Comparison of ENCODE assay signal across 10 cellular contexts in genomic region chr9:127021664-127022337, GRCh38.
DNase-seq lines count a peak whose midpoint lies in the region; ATAC-seq and TF ChIP-seq lines count a peak whose summit lies in the region.
"Had no signal": no experiment of that assay in that cellular context is flagged by ENCODE, and none has a peak within 500 bp of the region (broad histone marks: within the 10 kb centered on the region; RNA-seq: fewer than 3 reads in every experiment).

No MANE protein-coding gene starts in this region.

- H3K9ac ChIP-seq in subcutaneous abdominal adipose tissue (ENCODE audit: low read length in 5 of 5): peak overlapping the region in 2 of 5 donors; percentile 21 to 23

- ATAC-seq in left lobe of liver (peak; percentile 41), GM21786 (IDR thresholded peaks at IDR 0.05; ENCODE audit: unreplicated experiment) (no peak)
- ATAC-seq: naive thymus-derived CD8-positive, alpha-beta T cell had no signal

- H3K27ac ChIP-seq in brain microvascular endothelial cell (no peak overlapping the region), subcutaneous abdominal adipose tissue (ENCODE audit: low read depth, low read length) (peak overlapping the region; percentile 81)

- DNase-seq in MG63 (peak; percentile 90), brain microvascular endothelial cell (peak; percentile 83), left lobe of liver (ENCODE audit: low spot score) (no peak), GM13976 (ENCODE audit: low spot score) (no peak), T-helper 1 cell (no peak), iPS-NIHi11 (ENCODE audit: low spot score) (no peak)
- DNase-seq: Karpas-422; naive thymus-derived CD8-positive, alpha-beta T cell had no signal

- TF ChIP-seq CTCF in brain microvascular endothelial cell (IDR thresholded peaks at IDR 0.05; ENCODE audit: low read depth, low read length, missing control alignments) (no peak), GM13976 (IDR thresholded peaks at IDR 0.05; ENCODE audit: borderline replicate concordance, control extremely low read depth, extremely low read depth, insufficient read depth, missing control alignments) (no peak)

- in situ Hi-C loops in brain microvascular endothelial cell (cut with HindIII; ENCODE audit: low pct_ligation_motif_present, low sequenced_read_pairs): no loop called here
- in situ Hi-C loops in GM13976 (cut with MboI; ENCODE audit: low sequenced_read_pairs, unreplicated experiment): no loop called here

- H3K4me3 ChIP-seq in MG63 (no peak overlapping the region), brain microvascular endothelial cell (ENCODE audit: low read depth, low read length) (no peak overlapping the region), subcutaneous abdominal adipose tissue (ENCODE audit: low read depth in 1 of 5, low read length in 5 of 5) (no peak overlapping the region)

- H3K9me3 ChIP-seq in MG63 (no peaks in the 10 kb centered on the region), subcutaneous abdominal adipose tissue (ENCODE audit: control insufficient read depth in 5 of 5, low read length in 5 of 5) (no peaks in the 10 kb centered on the region)

- peaks cover 13 to 26% (median 21%) of the 10 kb centered on the region in 5 donors for H3K4me1 ChIP-seq in subcutaneous abdominal adipose tissue (ENCODE audit: control insufficient read depth in 5 of 5, insufficient read depth in 5 of 5, low read length in 5 of 5)

- H3K27me3 ChIP-seq in MG63 (no peaks in the 10 kb centered on the region), brain microvascular endothelial cell (replicated peaks) (no peaks in the 10 kb centered on the region), subcutaneous abdominal adipose tissue (ENCODE audit: control insufficient read depth in 5 of 5, insufficient read depth in 4 of 5, low read length in 5 of 5) (no peaks in the 10 kb centered on the region)

- H3K36me3 ChIP-seq in MG63 (no peaks in the 10 kb centered on the region), brain microvascular endothelial cell (replicated peaks) (no peaks in the 10 kb centered on the region), subcutaneous abdominal adipose tissue (ENCODE audit: control insufficient read depth in 5 of 5, insufficient read depth in 5 of 5, low read length in 5 of 5) (no peaks in the 10 kb centered on the region)

Comparison
In these comparisons a context has a peak if more than half of its experiments do, and no peak if none do; other contexts are left out.
1. DNase-seq: peak in MG63 (single experiment) and brain microvascular endothelial cell (single experiment); none in left lobe of liver (single experiment), GM13976 (single experiment), T-helper 1 cell (0 of 5) and iPS-NIHi11 (single experiment).